In genomic region chr4:1357356-1358248, GRCh38 we compare ENCODE assay signal across 1 cellular context.
A peak's percentile ranks its signal among the peaks of the same experiment; 100 is the strongest.
TF ChIP-seq lines count a peak whose summit lies in the region.

No MANE protein-coding gene starts in this region.

TF ChIP-seq in HepG2, 621 proteins besides CTCF, POLR2A, EP300 and RAD21:
- 0 out of 2 replicates have a peak, but pooled peaks have one; percentile 32 for TF ChIP-seq RBFOX2 (IDR thresholded peaks at IDR 0.05; ENCODE audit: low read depth, low read length)
- no peak for TF ChIP-seq KLF12 (CRISPR knock-in tag; IDR thresholded peaks at IDR 0.05; ENCODE audit: borderline replicate concordance)
- TF ChIP-seq ZNF615 (CRISPR knock-in tag; IDR thresholded peaks at IDR 0.05; ENCODE audit: borderline replicate concordance), result no peak
